In genomic region chr11:114142646-114143045, GRCh38 we compare ENCODE assay signal across 24 cellular contexts.
A peak's percentile ranks its signal among the peaks of the same experiment; 100 is the strongest.
DNase-seq lines count a peak whose midpoint lies in the region; ATAC-seq and TF ChIP-seq lines count a peak whose summit lies in the region.
"Had no signal": no experiment of that assay in that cellular context is flagged by ENCODE, and none has a peak within 500 bp of the region (broad histone marks: within the 10 kb centered on the region; RNA-seq: fewer than 3 reads in every experiment).

No MANE protein-coding gene starts in this region.

- H3K36me3 ChIP-seq in NT2/D1 (ENCODE audit: insufficient read depth, insufficient read length, low read length): no peaks in the 10 kb centered on the region
- peaks cover 10 to 49% (median 18%) of the 10 kb centered on the region in 4 donors for H3K36me3 ChIP-seq in esophagus muscularis mucosa
- H3K36me3 ChIP-seq in ovary: no peaks in the 10 kb centered on the region
- H3K36me3 ChIP-seq in tibial artery: peaks cover 34 to 55% (median 54%) of the 10 kb centered on the region in 3 donors
- H3K36me3 ChIP-seq: neutrophil had no signal

- intact Hi-C loops in esophagus muscularis mucosa (cut with DNase I): no loop called here
- intact Hi-C loops in ovary (cut with DNase I): no loop called here
- intact Hi-C loops in tibial artery (cut with DNase I; ENCODE audit: low total_unique reads): no loop called here

- H3K27ac ChIP-seq in esophagus muscularis mucosa (replicated peaks in 1 of 4) (peak overlapping the region; percentile 28 to 100 (median 72)), ovary (peak overlapping the region in 1 of 2 donors; percentile 14), tibial artery (peak overlapping the region; percentile 94 to 95)
- H3K27ac ChIP-seq: foreskin keratinocyte, neutrophil had no signal

- no peaks in the 10 kb centered on the region for H3K27me3 ChIP-seq in NT2/D1 (ENCODE audit: insufficient read depth, insufficient read length)
- H3K27me3 ChIP-seq in esophagus muscularis mucosa: no peaks in the 10 kb centered on the region
- no peaks in the 10 kb centered on the region for H3K27me3 ChIP-seq in ovary
- H3K27me3 ChIP-seq in tibial artery: no peaks in the 10 kb centered on the region
- H3K27me3 ChIP-seq: body of pancreas, neutrophil had no signal

- TF ChIP-seq EP300 in esophagus muscularis mucosa (IDR thresholded peaks at IDR 0.05) (no peak), ovary (IDR thresholded peaks at IDR 0.05) (no peak)

- TF ChIP-seq POLR2A in esophagus muscularis mucosa (IDR thresholded peaks at IDR 0.05; ENCODE audit: low read depth): no peak
- no peak for TF ChIP-seq POLR2A in ovary (IDR thresholded peaks at IDR 0.05)

- WGBS in esophagus muscularis mucosa: 67% methylated on average over 3 of the region's 3 CpGs
- 11 to 28% (median 24%) methylated on average over 3 of the region's 3 CpGs for WGBS in ovary, 3 donors

- no peak for DNase-seq in NT2/D1 (ENCODE audit: low read depth, low spot score)
- no peak for DNase-seq in esophagus muscularis mucosa (ENCODE audit: extremely low spot score)
- DNase-seq in ovary: no peak
- DNase-seq in tibial artery: no peak
- no peak for DNase-seq in NCI-H187 (lab: John Stamatoyannopoulos, UW)
- no peak for DNase-seq in T-helper 17 cell
- no peak for DNase-seq in NCI-H2171 treated with DMSO at 0.1 percent for 48 hours (lab: John Stamatoyannopoulos, UW)
- DNase-seq in foreskin fibroblast: no peak
- DNase-seq: activated CD8-positive, alpha-beta memory T cell treated with anti-CD3 and anti-CD28 coated beads for 24 hours; activated T-cell treated with anti-CD3 and anti-CD28 coated beads, Interleukin-2, amount 50 U/mL, for 72 hours; body of pancreas; cortex of kidney; DMS79 treated with DMSO at 0.1 percent for 48 hours; foreskin keratinocyte; left cardiac atrium; NCI-H146; retina; SIG-M5; T-helper 2 cell had no signal

- peak overlapping the region; percentile 5 for H3K9ac ChIP-seq in NT2/D1 (ENCODE audit: insufficient read length, low read depth)

- H3K9me3 ChIP-seq in NT2/D1 (ENCODE audit: insufficient read depth, low read length): no peaks in the 10 kb centered on the region
- H3K9me3 ChIP-seq in esophagus muscularis mucosa: no peaks in the 10 kb centered on the region
- no peaks in the 10 kb centered on the region for H3K9me3 ChIP-seq in ovary
- H3K9me3 ChIP-seq in tibial artery: no peaks in the 10 kb centered on the region
- H3K9me3 ChIP-seq in T-helper 17 cell (ENCODE audit: control insufficient read depth, low read length, poor library complexity, severe bottlenecking): no peaks in the 10 kb centered on the region
- H3K9me3 ChIP-seq: body of pancreas, neutrophil had no signal

- ATAC-seq in T-helper 17 cell: no peak
- ATAC-seq: activated T-cell treated with anti-CD3 and anti-CD28 coated beads, Interleukin-2, amount 50 U/mL, for 72 hours; body of pancreas; foreskin keratinocyte; left cardiac atrium; stimulated activated memory B cell treated with anti-CD40 and anti-IgM and Interleukin-4, amounts not matched to agents 10 μg/mL and 1 μg/mL and 100 μg/mL, for 72 hours; WTC11 had no signal

- TF ChIP-seq CTCF in esophagus muscularis mucosa (IDR thresholded peaks at IDR 0.05): no peak
- no peak for TF ChIP-seq CTCF in ovary (IDR thresholded peaks at IDR 0.05)
- TF ChIP-seq CTCF in tibial artery (IDR thresholded peaks at IDR 0.05): no peak
- TF ChIP-seq CTCF in foreskin fibroblast (IDR thresholded peaks at IDR 0.05; ENCODE audit: low read depth, low read length): no peak

- no peak overlapping the region for H3K4me3 Mint-ChIP-seq in T-helper 17 cell
- H3K4me3 Mint-ChIP-seq: activated naive CD4-positive, alpha-beta T cell treated with anti-CD3 and anti-CD28 coated beads, Interleukin-2, amount 50 U/mL, for 24 hours; activated T-cell treated with anti-CD3 and anti-CD28 coated beads, Interleukin-2, amount 50 U/mL, for 72 hours; IgD-negative memory B cell; stimulated activated memory B cell treated with anti-CD40 and anti-IgM and Interleukin-4, amounts not matched to agents 10 μg/mL and 1 μg/mL and 100 μg/mL, for 72 hours; WTC11 had no signal

- peaks cover 23% of the 10 kb centered on the region for H3K4me1 Mint-ChIP-seq in T-helper 17 cell

- H3K27me3 Mint-ChIP-seq in T-helper 17 cell: no peaks in the 10 kb centered on the region
- H3K27me3 Mint-ChIP-seq: activated naive CD4-positive, alpha-beta T cell treated with anti-CD3 and anti-CD28 coated beads, Interleukin-2, amount 50 U/mL, for 24 hours had no signal

- peaks cover 4% of the 10 kb centered on the region for H3K36me3 Mint-ChIP-seq in T-helper 17 cell (ENCODE audit: low read depth)
- H3K36me3 Mint-ChIP-seq: stimulated activated memory B cell treated with anti-CD40 and anti-IgM and Interleukin-4, amounts not matched to agents 10 μg/mL and 1 μg/mL and 100 μg/mL, for 72 hours; WTC11 had no signal

- H3K4me1 ChIP-seq in NT2/D1 (ENCODE audit: insufficient read depth, insufficient read length) (no peaks in the 10 kb centered on the region), esophagus muscularis mucosa (peaks cover 98 to 100% (median 100%) of the 10 kb centered on the region in 4 donors), ovary (ENCODE audit: insufficient read depth) (peaks cover 27% of the 10 kb centered on the region), tibial artery (peaks cover 0 to 100% (median 97%) of the 10 kb centered on the region in 4 donors)
- H3K4me1 ChIP-seq: foreskin keratinocyte had no signal

- H3K4me3 ChIP-seq in NT2/D1 (ENCODE audit: insufficient read length, low read depth) (no peak overlapping the region), esophagus muscularis mucosa (no peak overlapping the region), ovary (peak overlapping the region; percentile 3), tibial artery (peak overlapping the region in 1 of 2 donors; percentile 7), foreskin fibroblast (ENCODE audit: low read depth in 1 of 2, low read length in 2 of 2) (no peak overlapping the region)
- H3K4me3 ChIP-seq: body of pancreas had no signal

- no peak overlapping the region for H3K27ac Mint-ChIP-seq in T-helper 17 cell
- H3K27ac Mint-ChIP-seq: activated naive CD4-positive, alpha-beta T cell treated with anti-CD3 and anti-CD28 coated beads, Interleukin-2, amount 50 U/mL, for 24 hours; activated T-cell treated with anti-CD3 and anti-CD28 coated beads, Interleukin-2, amount 50 U/mL, for 72 hours; IgD-negative memory B cell; stimulated activated memory B cell treated with anti-CD40 and anti-IgM and Interleukin-4, amounts not matched to agents 10 μg/mL and 1 μg/mL and 100 μg/mL, for 72 hours; WTC11 had no signal
